ENCODE assay signal across 9 cellular contexts in the genomic region with DNA sequence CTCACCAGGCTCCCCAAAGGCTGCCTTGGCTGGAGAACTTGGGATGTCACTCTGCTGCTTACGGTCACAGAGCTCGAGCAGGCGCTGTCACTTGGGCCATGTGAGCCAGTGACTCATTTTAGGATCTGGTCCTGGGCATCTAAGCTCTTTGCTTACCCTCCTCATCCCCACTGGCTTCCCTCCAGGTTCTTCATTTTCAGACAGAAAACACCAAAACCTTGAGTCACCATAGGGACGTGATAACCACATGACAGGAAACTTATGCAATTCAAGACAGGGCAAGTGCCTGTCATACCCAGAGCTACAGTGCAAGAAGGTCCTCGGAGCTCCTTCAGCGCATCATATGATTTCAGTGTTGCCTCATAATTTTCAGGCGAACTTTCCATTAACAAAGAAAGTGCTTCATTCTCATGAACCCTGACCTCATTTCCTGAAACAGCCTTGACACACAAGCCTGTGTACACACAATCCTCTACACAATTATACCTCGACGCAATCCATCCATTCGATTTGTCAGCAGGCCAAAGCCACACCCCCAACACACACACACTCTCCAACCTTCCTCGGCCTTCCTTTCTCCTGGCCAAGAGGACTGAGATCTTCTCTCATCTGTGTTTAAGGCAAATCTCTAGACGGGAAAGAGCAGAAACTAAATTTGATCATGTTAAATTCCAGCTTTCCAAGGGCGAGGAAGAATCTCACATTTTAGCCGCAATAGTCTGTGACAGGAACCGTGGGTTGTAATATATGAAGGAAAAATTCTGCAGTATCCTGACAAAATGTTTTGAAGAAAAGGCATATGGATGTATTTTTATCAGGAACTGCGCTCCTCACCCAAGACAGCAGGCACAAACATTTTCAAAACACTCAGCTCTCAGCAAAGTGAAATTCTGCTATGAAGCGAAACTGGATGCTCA. TPM values are rescaled to one million over a fixed set of nuclear protein-coding genes. Genes with fewer than 3 reads are reported as not detected.
DNase-seq lines count a peak whose midpoint lies in the region; ATAC-seq, FAIRE-seq and TF ChIP-seq lines count a peak whose summit lies in the region.
"Had no signal": no experiment of that assay in that cellular context is flagged by ENCODE, and none has a peak within 500 bp of the region (broad histone marks: within the 10 kb centered on the region; RNA-seq: fewer than 3 reads in every experiment).

No MANE protein-coding gene starts in this region.

- no peaks in the 10 kb centered on the region for H4K20me1 ChIP-seq in PC-9 (ENCODE audit: insufficient read depth)

- peak overlapping the region; percentile 51 for H3K9ac ChIP-seq in skeletal muscle satellite cell (ENCODE audit: low read depth, low read length)

- H3K4me3 ChIP-seq in A549, result no peak overlapping the region
- no peak overlapping the region for H3K4me3 ChIP-seq in PC-9
- no peak overlapping the region for H3K4me3 ChIP-seq in right cardiac atrium (ENCODE audit: low read length)
- H3K4me3 ChIP-seq in skeletal muscle satellite cell (ENCODE audit: low read length), result peak overlapping the region; percentile 5

- no peak for FAIRE-seq in A549 (lab: Jason Lieb, UNC)
- FAIRE-seq: H1 had no signal

- POLR2A ChIA-PET in A549 (lab: Yijun Ruan, JAX) (interaction anchor here (0.7 to 2.3 kb wide), 4 partner anchors 13 to 312 kb away, joined by 3 to 28 read pairs (median 6); a partner anchor contains a TSS), PC-9 (lab: Charles Lee; ENCODE audit: unreplicated experiment) (no interaction called here)

- no peak overlapping the region for H2AFZ ChIP-seq in PC-9

- H3K4me2 ChIP-seq in A549 (peak overlapping the region; percentile 64), PC-9 (no peak overlapping the region), skeletal muscle satellite cell (ENCODE audit: low read length) (peak overlapping the region; percentile 51)

- H3K27ac ChIP-seq in A549, result peak overlapping the region; percentile 87 to 94
- H3K27ac ChIP-seq in PC-9, result peak overlapping the region; percentile 50
- peak overlapping the region; percentile 81 for H3K27ac ChIP-seq in angular gyrus (ENCODE audit: low read depth, low read length)
- peak overlapping the region; percentile 85 for H3K27ac ChIP-seq in right cardiac atrium (ENCODE audit: low read length)

- H3K4me1 ChIP-seq in A549 (peaks cover 62% of the 10 kb centered on the region), PC-9 (replicated peaks; ENCODE audit: insufficient read depth) (peaks cover 7% of the 10 kb centered on the region; the same call in 1 of the 2 replicates), right cardiac atrium (ENCODE audit: control insufficient read depth, insufficient read depth, low read length) (peaks cover 11% of the 10 kb centered on the region), skeletal muscle satellite cell (ENCODE audit: control insufficient read depth, insufficient read depth, low read length) (peaks cover 36% of the 10 kb centered on the region)

- DNase-seq in A549 (ENCODE audit: low read depth in 1 of 2, low spot score in 1 of 2) (peak; percentile 88 to 89), PC-9 (peak; percentile 17 to 66), right cardiac atrium (peak; percentile 56 to 68 (median 67)), DMS153 treated with DMSO at 0.1 percent for 48 hours (lab: John Stamatoyannopoulos, UW; ENCODE audit: unreplicated experiment) (no peak)

- TF ChIP-seq POLR2A in A549 (IDR thresholded peaks at IDR 0.05; ENCODE audit: low read length), result no peak

- peak; percentile 90 to 91; a peak in 4 of 5 replicates for TF ChIP-seq EP300 in A549 (IDR thresholded peaks at IDR 0.05)

- CTCF ChIA-PET in A549 (lab: Yijun Ruan, JAX), result interaction anchor here (1.3 to 1.9 kb wide), 3 partner anchors 25 to 272 kb away, joined by 3 to 5 read pairs (median 5); a partner anchor contains a TSS
- CTCF ChIA-PET in PC-9 (lab: Charles Lee), result no interaction called here

- intact Hi-C loops in PC-9 (cut with micrococcal nuclease; ENCODE audit: unreplicated experiment) (no loop called here), right cardiac atrium (cut with DNase I) (no loop called here)

- WGBS in A549 (ENCODE audit: missing lambda C conversion rate), result 37% methylated on average over 17 of the region's 17 CpGs
- 51% methylated on average over 17 of the region's 17 CpGs for WGBS in right cardiac atrium

- BruUV-seq in PC-9 (replicated peaks; lab: Mats Ljungman, UMichigan), result no TSS peak

- TF ChIP-seq RAD21 in A549 (conservative IDR thresholded peaks at IDR 0.05 in 1 of 2, IDR thresholded peaks at IDR 0.05 in 1 of 2), result peak in 1 of 2 experiments; percentile 20; a peak in 1 of 5 replicates

- no peaks in the 10 kb centered on the region for H3K79me2 ChIP-seq in PC-9 (ENCODE audit: low read depth)

- H3K36me3 ChIP-seq in PC-9 (ENCODE audit: low read depth) (peaks cover 27% of the 10 kb centered on the region), skeletal muscle satellite cell (ENCODE audit: insufficient read depth, low read length) (peaks cover 27% of the 10 kb centered on the region)

- no peaks in the 10 kb centered on the region for H3K9me3 ChIP-seq in A549
- no peaks in the 10 kb centered on the region for H3K9me3 ChIP-seq in PC-9 (ENCODE audit: insufficient read depth, low read depth)
- no peaks in the 10 kb centered on the region for H3K9me3 ChIP-seq in right cardiac atrium (ENCODE audit: control insufficient read depth, low read length)
- no peaks in the 10 kb centered on the region for H3K9me3 ChIP-seq in skeletal muscle satellite cell (replicated peaks; ENCODE audit: low read length)

- H3K27me3 ChIP-seq in PC-9 (ENCODE audit: insufficient read depth, low read depth) (no peaks in the 10 kb centered on the region), right cardiac atrium (ENCODE audit: control insufficient read depth, insufficient read depth) (no peaks in the 10 kb centered on the region), skeletal muscle satellite cell (ENCODE audit: control insufficient read depth, insufficient read depth, low read length) (no peaks in the 10 kb centered on the region)

- ATAC-seq in A549 (peak; percentile 87 to 93), GM18511 (IDR thresholded peaks at IDR 0.05; ENCODE audit: unreplicated experiment) (peak; percentile 78), HG02973 (IDR thresholded peaks at IDR 0.05; ENCODE audit: unreplicated experiment) (peak; percentile 74), right cardiac atrium (peak; percentile 74 to 85)

- no peaks in the 10 kb centered on the region for H3K9me2 ChIP-seq in PC-9 (ENCODE audit: insufficient read depth)

- no peak for TF ChIP-seq CTCF in A549 (IDR thresholded peaks at IDR 0.05)
- TF ChIP-seq CTCF in PC-9 (conservative IDR thresholded peaks at IDR 0.05), result no peak

- peaks cover 6% of the 10 kb centered on the region; the same call in 1 of the 2 replicates for H3F3A ChIP-seq in PC-9 (ENCODE audit: insufficient read depth, low read depth)

TF ChIP-seq in A549, 52 proteins besides CTCF, POLR2A, EP300 and RAD21 (continues in another document):
- TF ChIP-seq KDM5A (IDR thresholded peaks at IDR 0.05) (no peak), NPAS2 (CRISPR knock-in tag; IDR thresholded peaks at IDR 0.05; ENCODE audit: borderline replicate concordance) (no peak), RNF2 (IDR thresholded peaks at IDR 0.05; ENCODE audit: borderline replicate concordance, low read depth) (no peak), KDM1A (IDR thresholded peaks at IDR 0.05; ENCODE audit: low read depth) (no peak), TP53 (CRISPR knock-in tag; IDR thresholded peaks at IDR 0.05) (no peak), HEYL (CRISPR knock-in tag; IDR thresholded peaks at IDR 0.05) (no peak), EHMT2 (IDR thresholded peaks at IDR 0.05; ENCODE audit: low read depth) (no peak), ZFP36 (IDR thresholded peaks at IDR 0.05; ENCODE audit: borderline replicate concordance, partially characterized antibody) (no peak), HOXB13 (CRISPR knock-in tag; IDR thresholded peaks at IDR 0.05; ENCODE audit: low read depth) (no peak), FOSB (CRISPR knock-in tag; IDR thresholded peaks at IDR 0.05) (no peak), ZC3H11A (IDR thresholded peaks at IDR 0.05) (no peak), CEBPB (IDR thresholded peaks at IDR 0.05) (peak; percentile 92 to 97)
- TF ChIP-seq, protein P1, sequence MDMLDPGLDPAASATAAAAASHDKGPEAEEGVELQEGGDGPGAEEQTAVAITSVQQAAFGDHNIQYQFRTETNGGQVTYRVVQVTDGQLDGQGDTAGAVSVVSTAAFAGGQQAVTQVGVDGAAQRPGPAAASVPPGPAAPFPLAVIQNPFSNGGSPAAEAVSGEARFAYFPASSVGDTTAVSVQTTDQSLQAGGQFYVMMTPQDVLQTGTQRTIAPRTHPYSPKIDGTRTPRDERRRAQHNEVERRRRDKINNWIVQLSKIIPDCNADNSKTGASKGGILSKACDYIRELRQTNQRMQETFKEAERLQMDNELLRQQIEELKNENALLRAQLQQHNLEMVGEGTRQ (IDR thresholded peaks at IDR 0.05), result peak; percentile 65
- TF ChIP-seq, protein P2, sequence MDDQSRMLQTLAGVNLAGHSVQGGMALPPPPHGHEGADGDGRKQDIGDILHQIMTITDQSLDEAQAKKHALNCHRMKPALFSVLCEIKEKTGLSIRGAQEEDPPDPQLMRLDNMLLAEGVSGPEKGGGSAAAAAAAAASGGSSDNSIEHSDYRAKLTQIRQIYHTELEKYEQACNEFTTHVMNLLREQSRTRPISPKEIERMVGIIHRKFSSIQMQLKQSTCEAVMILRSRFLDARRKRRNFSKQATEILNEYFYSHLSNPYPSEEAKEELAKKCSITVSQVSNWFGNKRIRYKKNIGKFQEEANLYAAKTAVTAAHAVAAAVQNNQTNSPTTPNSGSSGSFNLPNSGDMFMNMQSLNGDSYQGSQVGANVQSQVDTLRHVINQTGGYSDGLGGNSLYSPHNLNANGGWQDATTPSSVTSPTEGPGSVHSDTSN (IDR thresholded peaks at IDR 0.05), result no peak
- TF ChIP-seq, protein P3, sequence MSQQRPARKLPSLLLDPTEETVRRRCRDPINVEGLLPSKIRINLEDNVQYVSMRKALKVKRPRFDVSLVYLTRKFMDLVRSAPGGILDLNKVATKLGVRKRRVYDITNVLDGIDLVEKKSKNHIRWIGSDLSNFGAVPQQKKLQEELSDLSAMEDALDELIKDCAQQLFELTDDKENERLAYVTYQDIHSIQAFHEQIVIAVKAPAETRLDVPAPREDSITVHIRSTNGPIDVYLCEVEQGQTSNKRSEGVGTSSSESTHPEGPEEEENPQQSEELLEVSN (IDR thresholded peaks at IDR 0.05; ENCODE audit: borderline replicate concordance, low read depth), result no peak

RNA-seq across cellular contexts. Expression of a gene that starts 25.3 kb away (rescaled TPM):
- polyA plus RNA-seq in A549 (2011; rRNA removed), result 55.9 and 78.3 TPM in 2 replicates
- polyA plus RNA-seq in A549 (2012; cell fraction: cytosol; rRNA removed), result 23.3 and 24.0 TPM in 2 replicates
- 9.6 and 16.8 TPM in 2 replicates for polyA plus RNA-seq in A549 (2012; cell fraction: nucleus; rRNA removed)
- polyA plus RNA-seq in A549 (2017; fragmentation: RNase III; extraction: RNeasy Plus Mini Kit Qiagen cat#74134 plus additional on column Dnase treatment), result 25.2 to 34.6 TPM (median 28.2 TPM) in 3 replicates
- polyA minus RNA-seq in A549 (2011; rRNA and poly(A)+ RNA removed), result 45.7 and 47.8 TPM in 2 replicates
- total RNA-seq in PC-9 (2021), result 29.2 and 30.4 TPM in 2 replicates
- total RNA-seq in right cardiac atrium, result 10 to 100 TPM; 21.0 to 41.8 (median 24.2) TPM
- polyA plus RNA-seq in right cardiac atrium, result 31.8 TPM
- 16.4 and 19.0 TPM in 2 replicates for total RNA-seq in skeletal muscle satellite cell (2012; rRNA removed)
